Comparison of ENCODE assay signal across 1 cellular context in the genomic region with DNA sequence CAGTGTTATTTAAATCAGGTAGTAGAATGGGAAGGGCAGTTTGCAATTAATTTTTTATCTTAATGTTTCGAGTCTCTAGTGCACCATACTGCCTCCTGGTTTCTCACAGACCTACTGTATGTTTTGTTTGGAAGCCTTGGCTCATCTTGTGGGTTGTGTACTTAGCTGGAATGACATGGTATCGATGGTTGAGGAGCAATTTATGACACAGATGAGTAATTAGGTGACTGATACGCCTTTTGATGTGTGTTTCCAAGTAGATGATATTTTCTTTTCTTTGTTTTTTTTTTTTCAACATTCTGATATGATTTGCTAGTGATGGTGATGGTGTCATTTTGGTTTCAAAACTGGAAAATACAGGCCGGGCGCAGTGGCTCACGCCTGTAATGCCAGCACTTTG.
TF ChIP-seq lines count a peak whose summit lies in the region.

No MANE protein-coding gene starts in this region.

TF ChIP-seq in GM12878, 131 proteins besides CTCF, POLR2A, EP300 and RAD21:
- TF ChIP-seq TCF7 (IDR thresholded peaks at IDR 0.05; ENCODE audit: borderline replicate concordance) (peak; percentile 79; the same call in 1 of the 2 replicates), JUNB (IDR thresholded peaks at IDR 0.05) (peak; percentile 38; the same call in 1 of the 2 replicates), TCF3 (IDR thresholded peaks at IDR 0.05; ENCODE audit: borderline replicate concordance, insufficient read depth, low read depth, low read length) (no peak), NFIC (IDR thresholded peaks at IDR 0.05; ENCODE audit: low read depth, low read length) (0 out of 2 replicates have a peak, but pooled peaks have one; percentile 34)
